In the genomic region with DNA sequence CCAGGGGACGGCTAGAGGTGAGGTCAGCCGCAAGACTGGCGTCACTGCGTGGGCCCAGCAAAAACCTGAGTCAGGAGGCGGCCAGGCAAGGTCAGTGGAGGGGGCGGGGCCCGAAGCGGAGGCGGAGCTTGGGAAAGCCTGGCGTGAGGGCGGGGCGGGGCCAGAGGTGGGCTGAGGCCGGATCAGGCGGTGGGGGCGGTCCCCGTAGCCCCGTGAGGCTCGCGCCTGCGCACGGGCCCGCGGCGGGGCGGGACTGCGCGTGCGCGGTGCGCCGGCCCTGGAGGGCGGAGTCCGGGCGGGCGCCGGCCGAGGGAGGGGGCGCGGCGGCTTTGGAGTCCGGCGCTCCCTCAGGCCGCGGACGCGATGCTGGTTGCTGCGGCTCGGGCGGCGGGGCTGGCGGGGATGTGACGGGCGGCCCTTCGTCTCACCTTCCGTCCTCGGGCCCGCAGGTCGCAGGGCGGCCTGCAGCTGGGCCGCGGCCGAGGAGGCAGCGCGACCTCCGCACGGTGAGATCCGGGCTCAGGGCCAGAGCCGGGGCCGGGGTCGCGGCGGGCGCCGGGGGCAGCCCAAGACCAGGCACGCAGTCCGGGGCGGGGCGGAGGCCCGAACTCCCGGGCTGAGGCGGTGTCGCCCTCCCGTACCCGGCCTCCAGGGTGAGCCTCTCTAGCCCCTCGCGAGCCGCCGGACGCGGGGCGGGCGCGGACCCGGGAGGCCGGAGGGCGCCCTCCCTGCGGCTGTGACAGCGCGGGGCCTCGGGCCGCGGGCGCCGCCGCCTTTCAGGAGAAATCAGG, we compare ENCODE assay signal across 1 cellular context.
TF ChIP-seq lines count a peak whose summit lies in the region.

A gene with protein sequence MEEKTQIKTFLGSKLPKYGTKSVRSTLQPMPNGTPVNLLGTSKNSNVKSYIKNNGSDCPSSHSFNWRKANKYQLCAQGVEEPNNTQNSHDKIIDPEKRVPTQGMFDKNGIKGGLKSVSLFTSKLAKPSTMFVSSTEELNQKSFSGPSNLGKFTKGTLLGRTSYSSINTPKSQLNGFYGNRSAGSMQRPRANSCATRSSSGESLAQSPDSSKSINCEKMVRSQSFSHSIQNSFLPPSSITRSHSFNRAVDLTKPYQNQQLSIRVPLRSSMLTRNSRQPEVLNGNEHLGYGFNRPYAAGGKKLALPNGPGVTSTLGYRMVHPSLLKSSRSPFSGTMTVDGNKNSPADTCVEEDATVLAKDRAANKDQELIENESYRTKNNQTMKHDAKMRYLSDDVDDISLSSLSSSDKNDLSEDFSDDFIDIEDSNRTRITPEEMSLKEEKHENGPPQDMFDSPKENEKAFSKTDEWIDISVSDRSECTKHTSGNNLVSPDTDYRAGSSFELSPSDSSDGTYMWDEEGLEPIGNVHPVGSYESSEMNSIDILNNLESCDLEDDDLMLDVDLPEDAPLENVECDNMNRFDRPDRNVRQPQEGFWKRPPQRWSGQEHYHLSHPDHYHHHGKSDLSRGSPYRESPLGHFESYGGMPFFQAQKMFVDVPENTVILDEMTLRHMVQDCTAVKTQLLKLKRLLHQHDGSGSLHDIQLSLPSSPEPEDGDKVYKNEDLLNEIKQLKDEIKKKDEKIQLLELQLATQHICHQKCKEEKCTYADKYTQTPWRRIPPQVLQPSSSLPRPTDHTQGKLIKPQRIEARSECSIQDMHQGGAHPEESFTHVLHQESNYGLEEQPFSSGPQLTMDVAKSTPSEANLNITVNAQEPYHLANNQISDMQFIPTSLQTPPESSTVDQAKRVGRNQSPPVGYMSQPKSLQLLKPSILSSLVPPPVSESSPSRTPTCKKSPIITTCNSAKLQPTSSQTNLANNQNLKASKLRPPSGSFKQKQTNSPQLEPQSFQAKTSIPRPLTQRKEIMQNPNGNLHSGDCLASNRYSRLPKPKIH (plus strand): TSS at position 287 of the 791 bp plus-strand sequence. CDS start 42,464 bp downstream, outside the sequence.

TF ChIP-seq in K562, 482 proteins besides CTCF, POLR2A, EP300 and RAD21 (continued from another document and continues in another):
- TF ChIP-seq, protein P1, sequence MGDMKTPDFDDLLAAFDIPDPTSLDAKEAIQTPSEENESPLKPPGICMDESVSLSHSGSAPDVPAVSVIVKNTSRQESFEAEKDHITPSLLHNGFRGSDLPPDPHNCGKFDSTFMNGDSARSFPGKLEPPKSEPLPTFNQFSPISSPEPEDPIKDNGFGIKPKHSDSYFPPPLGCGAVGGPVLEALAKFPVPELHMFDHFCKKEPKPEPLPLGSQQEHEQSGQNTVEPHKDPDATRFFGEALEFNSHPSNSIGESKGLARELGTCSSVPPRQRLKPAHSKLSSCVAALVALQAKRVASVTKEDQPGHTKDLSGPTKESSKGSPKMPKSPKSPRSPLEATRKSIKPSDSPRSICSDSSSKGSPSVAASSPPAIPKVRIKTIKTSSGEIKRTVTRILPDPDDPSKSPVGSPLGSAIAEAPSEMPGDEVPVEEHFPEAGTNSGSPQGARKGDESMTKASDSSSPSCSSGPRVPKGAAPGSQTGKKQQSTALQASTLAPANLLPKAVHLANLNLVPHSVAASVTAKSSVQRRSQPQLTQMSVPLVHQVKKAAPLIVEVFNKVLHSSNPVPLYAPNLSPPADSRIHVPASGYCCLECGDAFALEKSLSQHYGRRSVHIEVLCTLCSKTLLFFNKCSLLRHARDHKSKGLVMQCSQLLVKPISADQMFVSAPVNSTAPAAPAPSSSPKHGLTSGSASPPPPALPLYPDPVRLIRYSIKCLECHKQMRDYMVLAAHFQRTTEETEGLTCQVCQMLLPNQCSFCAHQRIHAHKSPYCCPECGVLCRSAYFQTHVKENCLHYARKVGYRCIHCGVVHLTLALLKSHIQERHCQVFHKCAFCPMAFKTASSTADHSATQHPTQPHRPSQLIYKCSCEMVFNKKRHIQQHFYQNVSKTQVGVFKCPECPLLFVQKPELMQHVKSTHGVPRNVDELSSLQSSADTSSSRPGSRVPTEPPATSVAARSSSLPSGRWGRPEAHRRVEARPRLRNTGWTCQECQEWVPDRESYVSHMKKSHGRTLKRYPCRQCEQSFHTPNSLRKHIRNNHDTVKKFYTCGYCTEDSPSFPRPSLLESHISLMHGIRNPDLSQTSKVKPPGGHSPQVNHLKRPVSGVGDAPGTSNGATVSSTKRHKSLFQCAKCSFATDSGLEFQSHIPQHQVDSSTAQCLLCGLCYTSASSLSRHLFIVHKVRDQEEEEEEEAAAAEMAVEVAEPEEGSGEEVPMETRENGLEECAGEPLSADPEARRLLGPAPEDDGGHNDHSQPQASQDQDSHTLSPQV (IDR thresholded peaks at IDR 0.05), result peak; percentile 38; the same call in 1 of the 2 replicates
- TF ChIP-seq TSC22D4 (tag; IDR thresholded peaks at IDR 0.05), result no peak
- TF ChIP-seq, protein P2, sequence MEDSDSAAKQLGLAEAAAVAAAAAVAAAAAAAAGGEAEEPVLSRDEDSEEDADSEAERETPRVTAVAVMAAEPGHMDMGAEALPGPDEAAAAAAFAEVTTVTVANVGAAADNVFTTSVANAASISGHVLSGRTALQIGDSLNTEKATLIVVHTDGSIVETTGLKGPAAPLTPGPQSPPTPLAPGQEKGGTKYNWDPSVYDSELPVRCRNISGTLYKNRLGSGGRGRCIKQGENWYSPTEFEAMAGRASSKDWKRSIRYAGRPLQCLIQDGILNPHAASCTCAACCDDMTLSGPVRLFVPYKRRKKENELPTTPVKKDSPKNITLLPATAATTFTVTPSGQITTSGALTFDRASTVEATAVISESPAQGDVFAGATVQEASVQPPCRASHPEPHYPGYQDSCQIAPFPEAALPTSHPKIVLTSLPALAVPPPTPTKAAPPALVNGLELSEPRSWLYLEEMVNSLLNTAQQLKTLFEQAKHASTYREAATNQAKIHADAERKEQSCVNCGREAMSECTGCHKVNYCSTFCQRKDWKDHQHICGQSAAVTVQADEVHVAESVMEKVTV (CRISPR knock-in tag; IDR thresholded peaks at IDR 0.05), result no peak
- TF ChIP-seq, protein P3, sequence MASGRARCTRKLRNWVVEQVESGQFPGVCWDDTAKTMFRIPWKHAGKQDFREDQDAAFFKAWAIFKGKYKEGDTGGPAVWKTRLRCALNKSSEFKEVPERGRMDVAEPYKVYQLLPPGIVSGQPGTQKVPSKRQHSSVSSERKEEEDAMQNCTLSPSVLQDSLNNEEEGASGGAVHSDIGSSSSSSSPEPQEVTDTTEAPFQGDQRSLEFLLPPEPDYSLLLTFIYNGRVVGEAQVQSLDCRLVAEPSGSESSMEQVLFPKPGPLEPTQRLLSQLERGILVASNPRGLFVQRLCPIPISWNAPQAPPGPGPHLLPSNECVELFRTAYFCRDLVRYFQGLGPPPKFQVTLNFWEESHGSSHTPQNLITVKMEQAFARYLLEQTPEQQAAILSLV (tag; IDR thresholded peaks at IDR 0.05), result no peak
- TF ChIP-seq HNRNPLL (IDR thresholded peaks at IDR 0.05; ENCODE audit: low read depth, low read length, poor library complexity, severe bottlenecking), result no peak
- TF ChIP-seq, protein P4, sequence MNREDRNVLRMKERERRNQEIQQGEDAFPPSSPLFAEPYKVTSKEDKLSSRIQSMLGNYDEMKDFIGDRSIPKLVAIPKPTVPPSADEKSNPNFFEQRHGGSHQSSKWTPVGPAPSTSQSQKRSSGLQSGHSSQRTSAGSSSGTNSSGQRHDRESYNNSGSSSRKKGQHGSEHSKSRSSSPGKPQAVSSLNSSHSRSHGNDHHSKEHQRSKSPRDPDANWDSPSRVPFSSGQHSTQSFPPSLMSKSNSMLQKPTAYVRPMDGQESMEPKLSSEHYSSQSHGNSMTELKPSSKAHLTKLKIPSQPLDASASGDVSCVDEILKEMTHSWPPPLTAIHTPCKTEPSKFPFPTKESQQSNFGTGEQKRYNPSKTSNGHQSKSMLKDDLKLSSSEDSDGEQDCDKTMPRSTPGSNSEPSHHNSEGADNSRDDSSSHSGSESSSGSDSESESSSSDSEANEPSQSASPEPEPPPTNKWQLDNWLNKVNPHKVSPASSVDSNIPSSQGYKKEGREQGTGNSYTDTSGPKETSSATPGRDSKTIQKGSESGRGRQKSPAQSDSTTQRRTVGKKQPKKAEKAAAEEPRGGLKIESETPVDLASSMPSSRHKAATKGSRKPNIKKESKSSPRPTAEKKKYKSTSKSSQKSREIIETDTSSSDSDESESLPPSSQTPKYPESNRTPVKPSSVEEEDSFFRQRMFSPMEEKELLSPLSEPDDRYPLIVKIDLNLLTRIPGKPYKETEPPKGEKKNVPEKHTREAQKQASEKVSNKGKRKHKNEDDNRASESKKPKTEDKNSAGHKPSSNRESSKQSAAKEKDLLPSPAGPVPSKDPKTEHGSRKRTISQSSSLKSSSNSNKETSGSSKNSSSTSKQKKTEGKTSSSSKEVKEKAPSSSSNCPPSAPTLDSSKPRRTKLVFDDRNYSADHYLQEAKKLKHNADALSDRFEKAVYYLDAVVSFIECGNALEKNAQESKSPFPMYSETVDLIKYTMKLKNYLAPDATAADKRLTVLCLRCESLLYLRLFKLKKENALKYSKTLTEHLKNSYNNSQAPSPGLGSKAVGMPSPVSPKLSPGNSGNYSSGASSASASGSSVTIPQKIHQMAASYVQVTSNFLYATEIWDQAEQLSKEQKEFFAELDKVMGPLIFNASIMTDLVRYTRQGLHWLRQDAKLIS (CRISPR knock-in tag; IDR thresholded peaks at IDR 0.05), result peak; percentile 8; the same call in 1 of the 2 replicates
- TF ChIP-seq, protein P5, sequence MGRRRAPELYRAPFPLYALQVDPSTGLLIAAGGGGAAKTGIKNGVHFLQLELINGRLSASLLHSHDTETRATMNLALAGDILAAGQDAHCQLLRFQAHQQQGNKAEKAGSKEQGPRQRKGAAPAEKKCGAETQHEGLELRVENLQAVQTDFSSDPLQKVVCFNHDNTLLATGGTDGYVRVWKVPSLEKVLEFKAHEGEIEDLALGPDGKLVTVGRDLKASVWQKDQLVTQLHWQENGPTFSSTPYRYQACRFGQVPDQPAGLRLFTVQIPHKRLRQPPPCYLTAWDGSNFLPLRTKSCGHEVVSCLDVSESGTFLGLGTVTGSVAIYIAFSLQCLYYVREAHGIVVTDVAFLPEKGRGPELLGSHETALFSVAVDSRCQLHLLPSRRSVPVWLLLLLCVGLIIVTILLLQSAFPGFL (CRISPR knock-in tag; IDR thresholded peaks at IDR 0.05), result no peak
- no peak for TF ChIP-seq NR3C1 (CRISPR knock-in tag; IDR thresholded peaks at IDR 0.05)
- peak in 1 of 2 experiments; percentile 40; a peak in 1 of 4 replicates for TF ChIP-seq TEAD1 (CRISPR knock-in tag; IDR thresholded peaks at IDR 0.05)
- TF ChIP-seq SNRNP70 (optimal IDR thresholded peaks at IDR 0.05; ENCODE audit: low read depth, low read length), result no peak
- TF ChIP-seq, protein P6, sequence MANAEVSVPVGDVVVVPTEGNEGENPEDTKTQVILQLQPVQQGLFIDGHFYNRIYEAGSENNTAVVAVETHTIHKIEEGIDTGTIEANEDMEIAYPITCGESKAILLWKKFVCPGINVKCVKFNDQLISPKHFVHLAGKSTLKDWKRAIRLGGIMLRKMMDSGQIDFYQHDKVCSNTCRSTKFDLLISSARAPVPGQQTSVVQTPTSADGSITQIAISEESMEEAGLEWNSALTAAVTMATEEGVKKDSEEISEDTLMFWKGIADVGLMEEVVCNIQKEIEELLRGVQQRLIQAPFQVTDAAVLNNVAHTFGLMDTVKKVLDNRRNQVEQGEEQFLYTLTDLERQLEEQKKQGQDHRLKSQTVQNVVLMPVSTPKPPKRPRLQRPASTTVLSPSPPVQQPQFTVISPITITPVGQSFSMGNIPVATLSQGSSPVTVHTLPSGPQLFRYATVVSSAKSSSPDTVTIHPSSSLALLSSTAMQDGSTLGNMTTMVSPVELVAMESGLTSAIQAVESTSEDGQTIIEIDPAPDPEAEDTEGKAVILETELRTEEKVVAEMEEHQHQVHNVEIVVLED (CRISPR knock-in tag; IDR thresholded peaks at IDR 0.05), result 0 out of 2 replicates have a peak, but pooled peaks have one; percentile 33
- TF ChIP-seq RCOR1 (IDR thresholded peaks at IDR 0.05; ENCODE audit: borderline replicate concordance in 1 of 2, low read depth in 2 of 2, low read length in 2 of 2), result peak in 1 of 2 experiments; percentile 93; a peak in 2 of 4 replicates
- TF ChIP-seq FOXP1 (CRISPR knock-in tag; IDR thresholded peaks at IDR 0.05), result peak; percentile 25; the same call in 1 of the 2 replicates
- TF ChIP-seq ZBTB7A (IDR thresholded peaks at IDR 0.05; ENCODE audit: borderline replicate concordance, control insufficient read depth, low read depth, low read length), result peak; percentile 87
- TF ChIP-seq, protein P7, sequence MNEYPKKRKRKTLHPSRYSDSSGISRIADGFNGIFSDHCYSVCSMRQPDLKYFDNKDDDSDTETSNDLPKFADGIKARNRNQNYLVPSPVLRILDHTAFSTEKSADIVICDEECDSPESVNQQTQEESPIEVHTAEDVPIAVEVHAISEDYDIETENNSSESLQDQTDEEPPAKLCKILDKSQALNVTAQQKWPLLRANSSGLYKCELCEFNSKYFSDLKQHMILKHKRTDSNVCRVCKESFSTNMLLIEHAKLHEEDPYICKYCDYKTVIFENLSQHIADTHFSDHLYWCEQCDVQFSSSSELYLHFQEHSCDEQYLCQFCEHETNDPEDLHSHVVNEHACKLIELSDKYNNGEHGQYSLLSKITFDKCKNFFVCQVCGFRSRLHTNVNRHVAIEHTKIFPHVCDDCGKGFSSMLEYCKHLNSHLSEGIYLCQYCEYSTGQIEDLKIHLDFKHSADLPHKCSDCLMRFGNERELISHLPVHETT (CRISPR knock-in tag; conservative IDR thresholded peaks at IDR 0.05 in 1 of 2, IDR thresholded peaks at IDR 0.05 in 1 of 2), result peak in 1 of 2 experiments; percentile 41; a peak in 1 of 4 replicates
- TF ChIP-seq HMGN3 (IDR thresholded peaks at IDR 0.05; ENCODE audit: borderline replicate concordance, extremely low read depth, insufficient read length, low read depth, low read length), result peak; percentile 56
- peak; percentile 88 for TF ChIP-seq MEIS2 (IDR thresholded peaks at IDR 0.05; ENCODE audit: partially characterized antibody)
- TF ChIP-seq ZNF57 (CRISPR knock-in tag; IDR thresholded peaks at IDR 0.05), result no peak
- TF ChIP-seq, protein P8, sequence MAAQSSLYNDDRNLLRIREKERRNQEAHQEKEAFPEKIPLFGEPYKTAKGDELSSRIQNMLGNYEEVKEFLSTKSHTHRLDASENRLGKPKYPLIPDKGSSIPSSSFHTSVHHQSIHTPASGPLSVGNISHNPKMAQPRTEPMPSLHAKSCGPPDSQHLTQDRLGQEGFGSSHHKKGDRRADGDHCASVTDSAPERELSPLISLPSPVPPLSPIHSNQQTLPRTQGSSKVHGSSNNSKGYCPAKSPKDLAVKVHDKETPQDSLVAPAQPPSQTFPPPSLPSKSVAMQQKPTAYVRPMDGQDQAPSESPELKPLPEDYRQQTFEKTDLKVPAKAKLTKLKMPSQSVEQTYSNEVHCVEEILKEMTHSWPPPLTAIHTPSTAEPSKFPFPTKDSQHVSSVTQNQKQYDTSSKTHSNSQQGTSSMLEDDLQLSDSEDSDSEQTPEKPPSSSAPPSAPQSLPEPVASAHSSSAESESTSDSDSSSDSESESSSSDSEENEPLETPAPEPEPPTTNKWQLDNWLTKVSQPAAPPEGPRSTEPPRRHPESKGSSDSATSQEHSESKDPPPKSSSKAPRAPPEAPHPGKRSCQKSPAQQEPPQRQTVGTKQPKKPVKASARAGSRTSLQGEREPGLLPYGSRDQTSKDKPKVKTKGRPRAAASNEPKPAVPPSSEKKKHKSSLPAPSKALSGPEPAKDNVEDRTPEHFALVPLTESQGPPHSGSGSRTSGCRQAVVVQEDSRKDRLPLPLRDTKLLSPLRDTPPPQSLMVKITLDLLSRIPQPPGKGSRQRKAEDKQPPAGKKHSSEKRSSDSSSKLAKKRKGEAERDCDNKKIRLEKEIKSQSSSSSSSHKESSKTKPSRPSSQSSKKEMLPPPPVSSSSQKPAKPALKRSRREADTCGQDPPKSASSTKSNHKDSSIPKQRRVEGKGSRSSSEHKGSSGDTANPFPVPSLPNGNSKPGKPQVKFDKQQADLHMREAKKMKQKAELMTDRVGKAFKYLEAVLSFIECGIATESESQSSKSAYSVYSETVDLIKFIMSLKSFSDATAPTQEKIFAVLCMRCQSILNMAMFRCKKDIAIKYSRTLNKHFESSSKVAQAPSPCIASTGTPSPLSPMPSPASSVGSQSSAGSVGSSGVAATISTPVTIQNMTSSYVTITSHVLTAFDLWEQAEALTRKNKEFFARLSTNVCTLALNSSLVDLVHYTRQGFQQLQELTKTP (IDR thresholded peaks at IDR 0.05; ENCODE audit: low read depth in 1 of 2, partially characterized antibody in 2 of 2), result no peak
- peak; percentile 77 for TF ChIP-seq SMAD4 (CRISPR knock-in tag; conservative IDR thresholded peaks at IDR 0.05)
- no peak for TF ChIP-seq MEF2A (IDR thresholded peaks at IDR 0.05; ENCODE audit: control insufficient read depth, low read depth, low read length)
